ENCODE assay signal across 26 cellular contexts in the genomic region with DNA sequence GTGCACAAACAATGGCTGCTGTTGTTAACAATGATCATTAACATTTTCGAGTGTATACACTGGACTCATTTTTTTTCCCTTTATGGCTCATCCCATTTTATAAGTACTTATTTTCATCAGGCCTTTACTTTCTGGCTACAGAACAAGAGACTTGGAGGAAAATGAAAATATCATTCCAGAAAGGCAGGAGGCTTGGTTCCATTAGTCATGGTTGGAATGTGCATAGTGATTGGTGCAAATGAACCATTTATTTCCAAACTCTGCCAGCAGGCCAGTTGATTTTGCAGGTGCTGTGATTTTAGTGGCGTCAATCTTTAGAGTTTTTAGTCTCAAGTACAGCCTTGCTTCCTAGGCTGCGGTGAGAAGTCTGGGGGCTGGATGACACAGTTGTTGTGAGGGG.
DNase-seq lines count a peak whose midpoint lies in the region; ATAC-seq and TF ChIP-seq lines count a peak whose summit lies in the region.
"Had no signal": no experiment of that assay in that cellular context is flagged by ENCODE, and none has a peak within 500 bp of the region (broad histone marks: within the 10 kb centered on the region; RNA-seq: fewer than 3 reads in every experiment).

No MANE protein-coding gene starts in this region.

- H3K27me3 ChIP-seq in gastroesophageal sphincter: no peaks in the 10 kb centered on the region
- H3K27me3 ChIP-seq: adrenal gland, heart left ventricle, pancreas had no signal

- peak overlapping the region; percentile 61 for H3K27ac Mint-ChIP-seq in central memory CD8-positive, alpha-beta T cell (ENCODE audit: low read depth)
- H3K27ac Mint-ChIP-seq: dendritic cell treated with granulocyte-macrophage colony-stimulating factor and Interleukin-4, amounts not matched to agents 40 ng/mL and 50 ng/mL, for 4 days; nephron had no signal

- H3K4me1 ChIP-seq in gastroesophageal sphincter: peaks cover 0 to 38% (median 15%) of the 10 kb centered on the region in 3 donors
- H3K4me1 ChIP-seq: A549, adrenal gland, heart left ventricle, lower lobe of right lung, pancreas had no signal

- H3K36me3 ChIP-seq in gastroesophageal sphincter: peaks cover 0 to 64% of the 10 kb centered on the region in 2 donors
- H3K36me3 ChIP-seq: pancreas had no signal

- TF ChIP-seq POLR2A in gastroesophageal sphincter (IDR thresholded peaks at IDR 0.05): no peak

- TF ChIP-seq EP300 in gastroesophageal sphincter (IDR thresholded peaks at IDR 0.05): no peak

- H3K4me1 Mint-ChIP-seq in central memory CD8-positive, alpha-beta T cell: peaks cover 7% of the 10 kb centered on the region
- H3K4me1 Mint-ChIP-seq: nephron had no signal

- no peak for ATAC-seq in central memory CD8-positive, alpha-beta T cell (replicated peaks; ENCODE audit: extremely low read depth, poor library complexity, severe bottlenecking)
- ATAC-seq in gastroesophageal sphincter: peak; percentile 46
- ATAC-seq in GM18517 (IDR thresholded peaks at IDR 0.05; ENCODE audit: unreplicated experiment): no peak
- ATAC-seq: A549, lower lobe of right lung had no signal

- no peaks in the 10 kb centered on the region for H3K27me3 Mint-ChIP-seq in central memory CD8-positive, alpha-beta T cell
- H3K27me3 Mint-ChIP-seq: dendritic cell treated with granulocyte-macrophage colony-stimulating factor and Interleukin-4, amounts not matched to agents 40 ng/mL and 50 ng/mL, for 4 days; T-cell had no signal

- H3K4me3 Mint-ChIP-seq in central memory CD8-positive, alpha-beta T cell: no peak overlapping the region
- H3K4me3 Mint-ChIP-seq: dendritic cell treated with granulocyte-macrophage colony-stimulating factor and Interleukin-4, amounts not matched to agents 40 ng/mL and 50 ng/mL, for 4 days; nephron; T-cell had no signal

- H3K9me3 ChIP-seq in gastroesophageal sphincter: no peaks in the 10 kb centered on the region
- H3K9me3 ChIP-seq: A549, adrenal gland, lower lobe of right lung, pancreas had no signal

- 56 to 61% methylated on average over 3 of the region's 3 CpGs for WGBS in gastroesophageal sphincter (ENCODE audit: low coverage in 1 of 2), 2 donors

- H3K27ac ChIP-seq in gastroesophageal sphincter (peak overlapping the region; percentile 11 to 71 (median 70)), coronary artery (no peak overlapping the region)
- H3K27ac ChIP-seq: A549, adrenal gland, heart left ventricle, lower lobe of right lung, pancreas had no signal

- TF ChIP-seq CTCF in gastroesophageal sphincter (IDR thresholded peaks at IDR 0.05) (peak in 1 of 4 experiments; percentile 19), coronary artery (IDR thresholded peaks at IDR 0.05) (no peak)

- H3K9me3 Mint-ChIP-seq in central memory CD8-positive, alpha-beta T cell: no peaks in the 10 kb centered on the region
- H3K9me3 Mint-ChIP-seq: dendritic cell treated with granulocyte-macrophage colony-stimulating factor and Interleukin-4, amounts not matched to agents 40 ng/mL and 50 ng/mL, for 4 days; nephron; T-cell had no signal

- H3K4me3 ChIP-seq in gastroesophageal sphincter: no peak overlapping the region
- no peak overlapping the region for H3K4me3 ChIP-seq in coronary artery
- H3K4me3 ChIP-seq: A549, adrenal gland, heart left ventricle, lower lobe of right lung, pancreas, smooth muscle cell had no signal

- DNase-seq in AG08395 (ENCODE audit: low spot score): peak; percentile 16
- DNase-seq in LHCN-M2 (ENCODE audit: low read depth): peak; percentile 7
- DNase-seq in central memory CD8-positive, alpha-beta T cell (ENCODE audit: low spot score in 2 of 2): no peak
- no peak for DNase-seq in T1000 (lab: John Stamatoyannopoulos, UW)
- DNase-seq in coronary artery (ENCODE audit: low spot score): no peak
- no peak for DNase-seq in activated CD8-positive, alpha-beta memory T cell treated with anti-CD3 and anti-CD28 coated beads for 24 hours
- DNase-seq: activated CD4-positive, CD25-positive, alpha-beta regulatory T cell treated with anti-CD3 and anti-CD28 coated beads, Interleukin-2, amount 50 U/mL, for 72 hours; adrenal gland; HCEC 1CT; heart left ventricle; KG1; lower lobe of right lung; MM.1S; NCI-H1436; NCI-H2107; NCI-H446 treated with DMSO at 0.1 percent for 48 hours; pancreas; RPMI8226; trophoblast cell had no signal

- peaks cover 31% of the 10 kb centered on the region for H3K36me3 Mint-ChIP-seq in central memory CD8-positive, alpha-beta T cell (ENCODE audit: insufficient read depth)

Comparison
In these comparisons a context has a peak if more than half of its experiments do, and no peak if none do; other contexts are left out.
1. DNase-seq: peak in AG08395 (single experiment) and LHCN-M2 (single experiment); none in central memory CD8-positive, alpha-beta T cell (0 of 2), T1000 (single experiment), coronary artery (single experiment) and activated CD8-positive, alpha-beta memory T cell treated with anti-CD3 and anti-CD28 coated beads for 24 hours (single experiment).
2. H3K27ac ChIP-seq: peak in gastroesophageal sphincter (4 of 4); none in coronary artery (0 of 2).